ENCODE assay signal across 10 cellular contexts in the genomic region with DNA sequence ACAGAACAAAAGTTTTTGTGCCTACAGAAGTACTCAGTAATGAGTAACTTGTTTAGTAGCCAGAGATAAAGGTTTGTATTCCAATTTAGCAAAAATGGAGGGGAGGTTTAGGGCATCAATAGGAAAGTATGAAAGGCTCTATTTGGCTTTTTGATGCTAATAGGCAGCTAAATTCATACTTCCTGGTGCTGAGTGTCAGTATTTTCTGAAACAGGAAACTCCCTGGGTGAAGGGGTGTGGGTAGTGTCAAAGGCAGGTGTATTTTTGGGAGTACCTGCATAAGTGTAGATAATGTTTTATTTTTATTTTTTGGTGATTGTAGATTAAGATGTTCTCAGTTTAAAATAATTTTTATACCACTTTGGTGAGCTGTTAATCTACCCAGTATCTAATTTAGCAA. TPM values are rescaled to one million over a fixed set of nuclear protein-coding genes. Genes with fewer than 3 reads are reported as not detected.
DNase-seq lines count a peak whose midpoint lies in the region; ATAC-seq, FAIRE-seq and TF ChIP-seq lines count a peak whose summit lies in the region.
"Had no signal": no experiment of that assay in that cellular context is flagged by ENCODE, and none has a peak within 500 bp of the region (broad histone marks: within the 10 kb centered on the region; RNA-seq: fewer than 3 reads in every experiment).

No MANE protein-coding gene starts in this region.

- no peak overlapping the region for H3K4me3 ChIP-seq in Jurkat, Clone E6-1 (ENCODE audit: low read length)
- no peak overlapping the region for H3K4me3 ChIP-seq in lower lobe of right lung

- TF ChIP-seq CTCF in GM13976 (IDR thresholded peaks at IDR 0.05; ENCODE audit: borderline replicate concordance, control extremely low read depth, extremely low read depth, insufficient read depth, missing control alignments) = no peak
- no peak for TF ChIP-seq CTCF in lower lobe of right lung (IDR thresholded peaks at IDR 0.05)
- no peak for TF ChIP-seq CTCF in D721Med (IDR thresholded peaks at IDR 0.05; ENCODE audit: insufficient read depth, missing control alignments)
- no peak for TF ChIP-seq CTCF in GM20000 (IDR thresholded peaks at IDR 0.05; ENCODE audit: extremely low read depth, missing control alignments)

- FAIRE-seq in D721Med (lab: Jason Lieb, UNC) = no peak
- FAIRE-seq: G401.6, TTC549 had no signal

- no peaks in the 10 kb centered on the region for H3K9me3 Mint-ChIP-seq in activated T-helper 17 cell treated with anti-CD3 and anti-CD28 coated beads, Interleukin-2, amount 50 U/mL, for 72 hours

- no peaks in the 10 kb centered on the region for H3K36me3 ChIP-seq in lower lobe of right lung

- H3K4me1 ChIP-seq in lower lobe of right lung = peaks cover 19% of the 10 kb centered on the region

- peak overlapping the region; percentile 56 for H3K27ac ChIP-seq in lower lobe of right lung

- no peak overlapping the region for H3K27ac Mint-ChIP-seq in activated T-helper 17 cell treated with anti-CD3 and anti-CD28 coated beads, Interleukin-2, amount 50 U/mL, for 72 hours

- no peaks in the 10 kb centered on the region for H3K36me3 Mint-ChIP-seq in activated T-helper 17 cell treated with anti-CD3 and anti-CD28 coated beads, Interleukin-2, amount 50 U/mL, for 72 hours (ENCODE audit: low read depth)

- no peaks in the 10 kb centered on the region for H3K27me3 Mint-ChIP-seq in activated T-helper 17 cell treated with anti-CD3 and anti-CD28 coated beads, Interleukin-2, amount 50 U/mL, for 72 hours

- in situ Hi-C loops in GM13976 (cut with MboI; ENCODE audit: low sequenced_read_pairs, unreplicated experiment) = no loop called here

- ATAC-seq in GM21576 (IDR thresholded peaks at IDR 0.05; ENCODE audit: unreplicated experiment) (peak; percentile 46), lower lobe of right lung (peak in 1 of 2 donors; percentile 50)
- ATAC-seq in activated T-helper 17 cell treated with anti-CD3 and anti-CD28 coated beads, Interleukin-2, amount 50 U/mL, for 72 hours (replicated peaks) = no peak

- intact Hi-C loops in lower lobe of right lung (cut with DNase I) = no loop called here

- H3K4me1 Mint-ChIP-seq in activated T-helper 17 cell treated with anti-CD3 and anti-CD28 coated beads, Interleukin-2, amount 50 U/mL, for 72 hours = peaks cover 16% of the 10 kb centered on the region

- no peaks in the 10 kb centered on the region for H3K27me3 ChIP-seq in lower lobe of right lung (ENCODE audit: low read depth)

- no peak overlapping the region for H3K4me3 Mint-ChIP-seq in activated T-helper 17 cell treated with anti-CD3 and anti-CD28 coated beads, Interleukin-2, amount 50 U/mL, for 72 hours

- H3K9me3 ChIP-seq in lower lobe of right lung = no peaks in the 10 kb centered on the region

- DNase-seq in GM13976 (ENCODE audit: low spot score) (peak; percentile 22), lower lobe of right lung (no peak), D721Med (ENCODE audit: insufficient read length, low spot score) (no peak), GM20000 (ENCODE audit: low spot score) (no peak)
- DNase-seq in Jurkat, Clone E6-1 (ENCODE audit: low read depth, low spot score) = peak; percentile 24
- DNase-seq in activated naive CD4-positive, alpha-beta T cell (lab: John Stamatoyannopoulos, UW) = no peak

RNA-seq across cellular contexts. Expression of gene MMP7, which starts 29.3 kb away (rescaled TPM):
- not detected for polyA plus RNA-seq in Jurkat, Clone E6-1 (2012; ENCODE audit: insufficient read depth, insufficient read length)
- total RNA-seq in lower lobe of right lung = 7.1 TPM
- not detected for total RNA-seq in activated T-helper 17 cell treated with anti-CD3 and anti-CD28 coated beads, Interleukin-2, amount 50 U/mL, for 72 hours

Comparison
In these comparisons a context has a peak if more than half of its experiments do, and no peak if none do; other contexts are left out.
1. DNase-seq: peak in GM13976 (single experiment) and Jurkat, Clone E6-1 (single experiment); none in lower lobe of right lung (single experiment), D721Med (single experiment), GM20000 (single experiment) and activated naive CD4-positive, alpha-beta T cell (0 of 4).